In the genomic region with DNA sequence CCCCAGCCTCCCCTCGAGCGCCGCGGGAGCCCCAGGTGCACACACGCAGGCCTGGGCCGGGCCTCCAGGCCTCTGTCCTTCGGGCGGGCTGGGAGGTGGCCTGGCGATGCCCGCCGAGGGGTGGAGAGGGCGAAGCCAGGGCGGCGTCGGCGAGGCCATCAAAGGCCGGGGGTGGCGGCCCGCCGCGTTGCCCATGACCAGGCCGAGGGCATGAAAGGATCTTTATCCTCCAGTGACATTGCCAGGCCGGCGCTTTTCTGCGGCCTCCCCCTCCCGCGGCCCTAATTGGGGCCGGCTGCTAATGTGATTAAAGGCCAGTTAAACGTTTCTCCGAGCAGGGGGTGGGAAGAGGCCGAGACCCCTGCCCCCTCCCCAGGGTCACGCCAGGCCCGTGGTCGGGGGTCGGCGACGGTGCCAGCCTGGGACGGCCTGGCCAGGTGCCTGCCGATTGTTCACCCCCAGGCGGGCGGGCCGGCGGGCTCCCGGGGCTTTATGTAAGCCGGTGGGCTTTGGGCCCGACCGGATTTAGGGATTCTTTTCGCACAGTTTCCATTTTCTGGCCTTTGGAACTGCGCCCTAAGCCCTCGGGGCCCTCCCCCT, we compare ENCODE assay signal across 16 cellular contexts.
A peak's percentile ranks its signal among the peaks of the same experiment; 100 is the strongest.
DNase-seq lines count a peak whose midpoint lies in the region; ATAC-seq and TF ChIP-seq lines count a peak whose summit lies in the region.
"Had no signal": no experiment of that assay in that cellular context is flagged by ENCODE, and none has a peak within 500 bp of the region (broad histone marks: within the 10 kb centered on the region; RNA-seq: fewer than 3 reads in every experiment).

No MANE protein-coding gene starts in this region.

- DNase-seq in ELF-1 (ENCODE audit: low read depth, low spot score) = peak; percentile 62
- peak in 2 of 3 donors; percentile 26 to 37 for DNase-seq in Peyer's patch
- no peak for DNase-seq in iPS DF 6.9 (ENCODE audit: low read depth, low spot score)
- peak; percentile 90 for DNase-seq in retina
- DNase-seq in mucosa of descending colon = no peak
- DNase-seq in stimulated activated CD4-positive, alpha-beta T cell treated with anti-CD3 and anti-CD28 coated beads, Interleukin-15, amount 100 ng/mL, for 24 hours = no peak
- no peak for DNase-seq in NCI-H2196 (lab: John Stamatoyannopoulos, UW; ENCODE audit: unreplicated experiment)
- DNase-seq: C1 segment of cervical spinal cord; DMS153; NCI-H1092; NCI-H1694 treated with DMSO at 0.1 percent for 48 hours; NCI-H69; NK-92 treated with Interleukin-12 subunit alpha and Interleukin-12 subunit beta, amount 100 ng/mL, for 24 hours had no signal

- H3K27ac ChIP-seq in Peyer's patch = no peak overlapping the region
- no peak overlapping the region for H3K27ac ChIP-seq in iPS DF 6.9 (ENCODE audit: low read length)
- H3K27ac ChIP-seq: KMS-11 had no signal

- no peak for TF ChIP-seq POLR2A in Peyer's patch (IDR thresholded peaks at IDR 0.05)

- peaks cover 0 to 16% (median 0%) of the 10 kb centered on the region in 4 donors for H3K4me1 ChIP-seq in Peyer's patch
- H3K4me1 ChIP-seq in iPS DF 6.9 (ENCODE audit: control insufficient read depth, insufficient read depth, low read length) = no peaks in the 10 kb centered on the region; the same call in 1 of the 2 replicates
- no peaks in the 10 kb centered on the region for H3K4me1 ChIP-seq in mucosa of descending colon (ENCODE audit: low read depth)

- TF ChIP-seq CTCF in Peyer's patch (IDR thresholded peaks at IDR 0.05) = no peak
- no peak for TF ChIP-seq CTCF in mucosa of descending colon (IDR thresholded peaks at IDR 0.05)

- intact Hi-C loops in mucosa of descending colon (cut with DNase I, micrococcal nuclease) = no loop called here

- no CpG with 5 or more reads among the region's 50 CpGs for WGBS in iPS DF 6.9 (ENCODE audit: insufficient coverage, insufficient read length)

- no peaks in the 10 kb centered on the region for H3K36me3 ChIP-seq in Peyer's patch
- no peaks in the 10 kb centered on the region; the same call in 1 of the 2 replicates for H3K36me3 ChIP-seq in iPS DF 6.9 (ENCODE audit: control insufficient read depth, insufficient read depth, low read length)
- no peaks in the 10 kb centered on the region for H3K36me3 ChIP-seq in mucosa of descending colon (ENCODE audit: low read depth)

- H3K9me3 ChIP-seq in Peyer's patch (no peaks in the 10 kb centered on the region), iPS DF 6.9 (ENCODE audit: control insufficient read depth, insufficient read depth, low read length) (no peaks in the 10 kb centered on the region), mucosa of descending colon (no peaks in the 10 kb centered on the region)

- H3K27me3 ChIP-seq in Peyer's patch (peaks cover 0 to 24% of the 10 kb centered on the region in 2 donors), iPS DF 6.9 (ENCODE audit: control insufficient read depth, insufficient read depth, low read length) (peaks cover 36% of the 10 kb centered on the region)

- H3K4me3 ChIP-seq in Peyer's patch (no peak overlapping the region), iPS DF 6.9 (ENCODE audit: low read length) (0 out of 2 replicates have a peak overlapping the region, but pooled peaks have one; percentile 5), mucosa of descending colon (no peak overlapping the region)

- ATAC-seq in mucosa of descending colon (no peak), HG03432 (IDR thresholded peaks at IDR 0.05; ENCODE audit: unreplicated experiment) (no peak)
- ATAC-seq: HepG2 had no signal

Comparison
In these comparisons a context has a peak if more than half of its experiments do, and no peak if none do; other contexts are left out.
1. DNase-seq: peak in ELF-1 (single experiment), Peyer's patch (2 of 3) and retina (single experiment); none in iPS DF 6.9 (single experiment), mucosa of descending colon (0 of 3), stimulated activated CD4-positive, alpha-beta T cell treated with anti-CD3 and anti-CD28 coated beads, Interleukin-15, amount 100 ng/mL, for 24 hours (single experiment) and NCI-H2196 (single experiment).